ENCODE assay signal across 1 cellular context in the genomic region with DNA sequence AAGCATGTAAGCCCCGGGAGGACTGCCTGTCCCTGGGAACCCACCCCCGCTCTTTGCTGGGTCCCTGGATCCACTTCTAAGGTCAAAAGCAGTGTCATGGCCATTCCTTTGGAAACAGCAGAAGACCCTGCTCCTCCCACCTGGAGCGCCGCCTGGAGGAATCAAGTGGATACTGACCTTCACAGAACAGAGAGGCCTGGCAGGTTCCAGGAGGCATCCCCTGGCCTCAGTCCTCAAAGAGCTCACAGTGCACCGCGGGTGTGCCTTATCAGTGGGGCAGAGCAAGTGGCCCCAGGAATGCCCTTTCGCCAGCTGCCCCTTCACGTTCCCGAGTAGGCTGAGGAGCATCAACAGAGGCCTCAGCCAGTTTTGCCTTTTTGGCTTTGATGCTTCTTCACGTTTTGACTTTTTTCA.
TF ChIP-seq lines count a peak whose summit lies in the region.

No MANE protein-coding gene starts in this region.

TF ChIP-seq in HepG2, 621 proteins besides CTCF, POLR2A, EP300 and RAD21 (continued from another document and continues in another):
- TF ChIP-seq, protein P1, sequence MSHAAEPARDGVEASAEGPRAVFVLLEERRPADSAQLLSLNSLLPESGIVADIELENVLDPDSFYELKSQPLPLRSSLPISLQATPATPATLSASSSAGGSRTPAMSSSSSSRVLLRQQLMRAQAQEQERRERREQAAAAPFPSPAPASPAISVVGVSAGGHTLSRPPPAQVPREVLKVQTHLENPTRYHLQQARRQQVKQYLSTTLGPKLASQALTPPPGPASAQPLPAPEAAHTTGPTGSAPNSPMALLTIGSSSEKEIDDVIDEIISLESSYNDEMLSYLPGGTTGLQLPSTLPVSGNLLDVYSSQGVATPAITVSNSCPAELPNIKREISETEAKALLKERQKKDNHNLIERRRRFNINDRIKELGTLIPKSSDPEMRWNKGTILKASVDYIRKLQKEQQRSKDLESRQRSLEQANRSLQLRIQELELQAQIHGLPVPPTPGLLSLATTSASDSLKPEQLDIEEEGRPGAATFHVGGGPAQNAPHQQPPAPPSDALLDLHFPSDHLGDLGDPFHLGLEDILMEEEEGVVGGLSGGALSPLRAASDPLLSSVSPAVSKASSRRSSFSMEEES (CRISPR knock-in tag; IDR thresholded peaks at IDR 0.05), result no peak
- TF ChIP-seq ZNF207 (IDR thresholded peaks at IDR 0.05; ENCODE audit: borderline replicate concordance) (no peak), ZNF790 (CRISPR knock-in tag; IDR thresholded peaks at IDR 0.05; ENCODE audit: borderline replicate concordance) (no peak), RBM39 (IDR thresholded peaks at IDR 0.05; ENCODE audit: low read depth, low read length, poor library complexity, severe bottlenecking) (peak; percentile 27), HNRNPUL1 (IDR thresholded peaks at IDR 0.05; ENCODE audit: low read depth, low read length) (no peak), ZNF546 (CRISPR knock-in tag; conservative IDR thresholded peaks at IDR 0.05) (no peak), ZNF225 (CRISPR knock-in tag; IDR thresholded peaks at IDR 0.05) (no peak), ZNF224 (CRISPR knock-in tag; IDR thresholded peaks at IDR 0.05) (no peak), PITX1 (CRISPR knock-in tag; IDR thresholded peaks at IDR 0.05) (0 out of 2 replicates have a peak, but pooled peaks have one; percentile 63), ISX (CRISPR knock-in tag; conservative IDR thresholded peaks at IDR 0.05) (no peak), NFE2 (CRISPR knock-in tag; IDR thresholded peaks at IDR 0.05) (no peak), GATAD2A (CRISPR knock-in tag; IDR thresholded peaks at IDR 0.05) (peak; percentile 65), ZBTB7B (CRISPR knock-in tag; IDR thresholded peaks at IDR 0.05) (peak; percentile 82; the same call in 1 of the 2 replicates), FOSL1 (CRISPR knock-in tag; IDR thresholded peaks at IDR 0.05; ENCODE audit: borderline replicate concordance) (no peak), ZNF607 (CRISPR knock-in tag; IDR thresholded peaks at IDR 0.05; ENCODE audit: borderline replicate concordance) (no peak), JARID2 (CRISPR knock-in tag; IDR thresholded peaks at IDR 0.05; ENCODE audit: insufficient replicate concordance) (no peak), HNF4A (CRISPR knock-in tag; IDR thresholded peaks at IDR 0.05) (peak; percentile 58), ZNF567 (CRISPR knock-in tag; IDR thresholded peaks at IDR 0.05; ENCODE audit: borderline replicate concordance) (no peak), TBX3 (IDR thresholded peaks at IDR 0.05; ENCODE audit: borderline replicate concordance) (no peak), ZNF75D (CRISPR knock-in tag; IDR thresholded peaks at IDR 0.05; ENCODE audit: borderline replicate concordance) (no peak), RFX1 (IDR thresholded peaks at IDR 0.05) (no peak), SIX1 (CRISPR knock-in tag; IDR thresholded peaks at IDR 0.05; ENCODE audit: borderline replicate concordance) (no peak), ZNF343 (CRISPR knock-in tag; IDR thresholded peaks at IDR 0.05) (no peak), YEATS4 (CRISPR knock-in tag; IDR thresholded peaks at IDR 0.05; ENCODE audit: borderline replicate concordance) (no peak), TOE1 (CRISPR knock-in tag; IDR thresholded peaks at IDR 0.05) (peak; percentile 58; the same call in 1 of the 2 replicates), TGIF2 (CRISPR knock-in tag; IDR thresholded peaks at IDR 0.05) (0 out of 2 replicates have a peak, but pooled peaks have one; percentile 40)
- TF ChIP-seq, protein P2, sequence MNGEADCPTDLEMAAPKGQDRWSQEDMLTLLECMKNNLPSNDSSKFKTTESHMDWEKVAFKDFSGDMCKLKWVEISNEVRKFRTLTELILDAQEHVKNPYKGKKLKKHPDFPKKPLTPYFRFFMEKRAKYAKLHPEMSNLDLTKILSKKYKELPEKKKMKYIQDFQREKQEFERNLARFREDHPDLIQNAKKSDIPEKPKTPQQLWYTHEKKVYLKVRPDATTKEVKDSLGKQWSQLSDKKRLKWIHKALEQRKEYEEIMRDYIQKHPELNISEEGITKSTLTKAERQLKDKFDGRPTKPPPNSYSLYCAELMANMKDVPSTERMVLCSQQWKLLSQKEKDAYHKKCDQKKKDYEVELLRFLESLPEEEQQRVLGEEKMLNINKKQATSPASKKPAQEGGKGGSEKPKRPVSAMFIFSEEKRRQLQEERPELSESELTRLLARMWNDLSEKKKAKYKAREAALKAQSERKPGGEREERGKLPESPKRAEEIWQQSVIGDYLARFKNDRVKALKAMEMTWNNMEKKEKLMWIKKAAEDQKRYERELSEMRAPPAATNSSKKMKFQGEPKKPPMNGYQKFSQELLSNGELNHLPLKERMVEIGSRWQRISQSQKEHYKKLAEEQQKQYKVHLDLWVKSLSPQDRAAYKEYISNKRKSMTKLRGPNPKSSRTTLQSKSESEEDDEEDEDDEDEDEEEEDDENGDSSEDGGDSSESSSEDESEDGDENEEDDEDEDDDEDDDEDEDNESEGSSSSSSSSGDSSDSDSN (CRISPR knock-in tag; IDR thresholded peaks at IDR 0.05), result peak; percentile 20; the same call in 1 of the 2 replicates
- TF ChIP-seq, protein P3, sequence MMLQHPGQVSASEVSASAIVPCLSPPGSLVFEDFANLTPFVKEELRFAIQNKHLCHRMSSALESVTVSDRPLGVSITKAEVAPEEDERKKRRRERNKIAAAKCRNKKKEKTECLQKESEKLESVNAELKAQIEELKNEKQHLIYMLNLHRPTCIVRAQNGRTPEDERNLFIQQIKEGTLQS (CRISPR knock-in tag; IDR thresholded peaks at IDR 0.05), result no peak
- TF ChIP-seq, protein P4, sequence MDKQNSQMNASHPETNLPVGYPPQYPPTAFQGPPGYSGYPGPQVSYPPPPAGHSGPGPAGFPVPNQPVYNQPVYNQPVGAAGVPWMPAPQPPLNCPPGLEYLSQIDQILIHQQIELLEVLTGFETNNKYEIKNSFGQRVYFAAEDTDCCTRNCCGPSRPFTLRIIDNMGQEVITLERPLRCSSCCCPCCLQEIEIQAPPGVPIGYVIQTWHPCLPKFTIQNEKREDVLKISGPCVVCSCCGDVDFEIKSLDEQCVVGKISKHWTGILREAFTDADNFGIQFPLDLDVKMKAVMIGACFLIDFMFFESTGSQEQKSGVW (CRISPR knock-in tag; IDR thresholded peaks at IDR 0.05; ENCODE audit: borderline replicate concordance), result no peak
- TF ChIP-seq, protein P5, sequence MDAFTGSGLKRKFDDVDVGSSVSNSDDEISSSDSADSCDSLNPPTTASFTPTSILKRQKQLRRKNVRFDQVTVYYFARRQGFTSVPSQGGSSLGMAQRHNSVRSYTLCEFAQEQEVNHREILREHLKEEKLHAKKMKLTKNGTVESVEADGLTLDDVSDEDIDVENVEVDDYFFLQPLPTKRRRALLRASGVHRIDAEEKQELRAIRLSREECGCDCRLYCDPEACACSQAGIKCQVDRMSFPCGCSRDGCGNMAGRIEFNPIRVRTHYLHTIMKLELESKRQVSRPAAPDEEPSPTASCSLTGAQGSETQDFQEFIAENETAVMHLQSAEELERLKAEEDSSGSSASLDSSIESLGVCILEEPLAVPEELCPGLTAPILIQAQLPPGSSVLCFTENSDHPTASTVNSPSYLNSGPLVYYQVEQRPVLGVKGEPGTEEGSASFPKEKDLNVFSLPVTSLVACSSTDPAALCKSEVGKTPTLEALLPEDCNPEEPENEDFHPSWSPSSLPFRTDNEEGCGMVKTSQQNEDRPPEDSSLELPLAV (CRISPR knock-in tag; conservative IDR thresholded peaks at IDR 0.05; ENCODE audit: low read depth), result no peak
- TF ChIP-seq, protein P6, sequence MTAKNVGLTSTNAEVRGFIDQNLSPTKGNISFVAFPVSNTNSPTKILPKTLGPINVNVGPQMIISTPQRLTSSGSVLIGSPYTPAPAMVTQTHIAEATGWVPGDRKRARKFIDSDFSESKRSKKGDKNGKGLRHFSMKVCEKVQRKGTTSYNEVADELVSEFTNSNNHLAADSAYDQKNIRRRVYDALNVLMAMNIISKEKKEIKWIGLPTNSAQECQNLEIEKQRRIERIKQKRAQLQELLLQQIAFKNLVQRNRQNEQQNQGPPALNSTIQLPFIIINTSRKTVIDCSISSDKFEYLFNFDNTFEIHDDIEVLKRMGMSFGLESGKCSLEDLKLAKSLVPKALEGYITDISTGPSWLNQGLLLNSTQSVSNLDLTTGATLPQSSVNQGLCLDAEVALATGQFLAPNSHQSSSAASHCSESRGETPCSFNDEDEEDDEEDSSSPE (CRISPR knock-in tag; IDR thresholded peaks at IDR 0.05), result peak; percentile 37; the same call in 1 of the 2 replicates
- TF ChIP-seq, protein P7, sequence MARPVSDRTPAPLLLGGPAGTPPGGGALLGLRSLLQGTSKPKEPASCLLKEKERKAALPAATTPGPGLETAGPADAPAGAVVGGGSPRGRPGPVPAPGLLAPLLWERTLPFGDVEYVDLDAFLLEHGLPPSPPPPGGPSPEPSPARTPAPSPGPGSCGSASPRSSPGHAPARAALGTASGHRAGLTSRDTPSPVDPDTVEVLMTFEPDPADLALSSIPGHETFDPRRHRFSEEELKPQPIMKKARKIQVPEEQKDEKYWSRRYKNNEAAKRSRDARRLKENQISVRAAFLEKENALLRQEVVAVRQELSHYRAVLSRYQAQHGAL (CRISPR knock-in tag; IDR thresholded peaks at IDR 0.05; ENCODE audit: not compliant biosample characterization), result no peak
- TF ChIP-seq, protein P8, sequence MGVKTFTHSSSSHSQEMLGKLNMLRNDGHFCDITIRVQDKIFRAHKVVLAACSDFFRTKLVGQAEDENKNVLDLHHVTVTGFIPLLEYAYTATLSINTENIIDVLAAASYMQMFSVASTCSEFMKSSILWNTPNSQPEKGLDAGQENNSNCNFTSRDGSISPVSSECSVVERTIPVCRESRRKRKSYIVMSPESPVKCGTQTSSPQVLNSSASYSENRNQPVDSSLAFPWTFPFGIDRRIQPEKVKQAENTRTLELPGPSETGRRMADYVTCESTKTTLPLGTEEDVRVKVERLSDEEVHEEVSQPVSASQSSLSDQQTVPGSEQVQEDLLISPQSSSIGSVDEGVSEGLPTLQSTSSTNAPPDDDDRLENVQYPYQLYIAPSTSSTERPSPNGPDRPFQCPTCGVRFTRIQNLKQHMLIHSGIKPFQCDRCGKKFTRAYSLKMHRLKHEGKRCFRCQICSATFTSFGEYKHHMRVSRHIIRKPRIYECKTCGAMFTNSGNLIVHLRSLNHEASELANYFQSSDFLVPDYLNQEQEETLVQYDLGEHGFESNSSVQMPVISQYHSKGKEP (CRISPR knock-in tag; IDR thresholded peaks at IDR 0.05), result no peak
- TF ChIP-seq, protein P9, sequence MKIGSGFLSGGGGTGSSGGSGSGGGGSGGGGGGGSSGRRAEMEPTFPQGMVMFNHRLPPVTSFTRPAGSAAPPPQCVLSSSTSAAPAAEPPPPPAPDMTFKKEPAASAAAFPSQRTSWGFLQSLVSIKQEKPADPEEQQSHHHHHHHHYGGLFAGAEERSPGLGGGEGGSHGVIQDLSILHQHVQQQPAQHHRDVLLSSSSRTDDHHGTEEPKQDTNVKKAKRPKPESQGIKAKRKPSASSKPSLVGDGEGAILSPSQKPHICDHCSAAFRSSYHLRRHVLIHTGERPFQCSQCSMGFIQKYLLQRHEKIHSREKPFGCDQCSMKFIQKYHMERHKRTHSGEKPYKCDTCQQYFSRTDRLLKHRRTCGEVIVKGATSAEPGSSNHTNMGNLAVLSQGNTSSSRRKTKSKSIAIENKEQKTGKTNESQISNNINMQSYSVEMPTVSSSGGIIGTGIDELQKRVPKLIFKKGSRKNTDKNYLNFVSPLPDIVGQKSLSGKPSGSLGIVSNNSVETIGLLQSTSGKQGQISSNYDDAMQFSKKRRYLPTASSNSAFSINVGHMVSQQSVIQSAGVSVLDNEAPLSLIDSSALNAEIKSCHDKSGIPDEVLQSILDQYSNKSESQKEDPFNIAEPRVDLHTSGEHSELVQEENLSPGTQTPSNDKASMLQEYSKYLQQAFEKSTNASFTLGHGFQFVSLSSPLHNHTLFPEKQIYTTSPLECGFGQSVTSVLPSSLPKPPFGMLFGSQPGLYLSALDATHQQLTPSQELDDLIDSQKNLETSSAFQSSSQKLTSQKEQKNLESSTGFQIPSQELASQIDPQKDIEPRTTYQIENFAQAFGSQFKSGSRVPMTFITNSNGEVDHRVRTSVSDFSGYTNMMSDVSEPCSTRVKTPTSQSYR (CRISPR knock-in tag; IDR thresholded peaks at IDR 0.05; ENCODE audit: borderline replicate concordance), result peak; percentile 64; the same call in 1 of the 2 replicates
- TF ChIP-seq, protein P10, sequence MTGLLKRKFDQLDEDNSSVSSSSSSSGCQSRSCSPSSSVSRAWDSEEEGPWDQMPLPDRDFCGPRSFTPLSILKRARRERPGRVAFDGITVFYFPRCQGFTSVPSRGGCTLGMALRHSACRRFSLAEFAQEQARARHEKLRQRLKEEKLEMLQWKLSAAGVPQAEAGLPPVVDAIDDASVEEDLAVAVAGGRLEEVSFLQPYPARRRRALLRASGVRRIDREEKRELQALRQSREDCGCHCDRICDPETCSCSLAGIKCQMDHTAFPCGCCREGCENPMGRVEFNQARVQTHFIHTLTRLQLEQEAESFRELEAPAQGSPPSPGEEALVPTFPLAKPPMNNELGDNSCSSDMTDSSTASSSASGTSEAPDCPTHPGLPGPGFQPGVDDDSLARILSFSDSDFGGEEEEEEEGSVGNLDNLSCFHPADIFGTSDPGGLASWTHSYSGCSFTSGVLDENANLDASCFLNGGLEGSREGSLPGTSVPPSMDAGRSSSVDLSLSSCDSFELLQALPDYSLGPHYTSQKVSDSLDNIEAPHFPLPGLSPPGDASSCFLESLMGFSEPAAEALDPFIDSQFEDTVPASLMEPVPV (CRISPR knock-in tag; IDR thresholded peaks at IDR 0.05), result no peak
